Comparison of ENCODE assay signal across 8 cellular contexts in the genomic region with DNA sequence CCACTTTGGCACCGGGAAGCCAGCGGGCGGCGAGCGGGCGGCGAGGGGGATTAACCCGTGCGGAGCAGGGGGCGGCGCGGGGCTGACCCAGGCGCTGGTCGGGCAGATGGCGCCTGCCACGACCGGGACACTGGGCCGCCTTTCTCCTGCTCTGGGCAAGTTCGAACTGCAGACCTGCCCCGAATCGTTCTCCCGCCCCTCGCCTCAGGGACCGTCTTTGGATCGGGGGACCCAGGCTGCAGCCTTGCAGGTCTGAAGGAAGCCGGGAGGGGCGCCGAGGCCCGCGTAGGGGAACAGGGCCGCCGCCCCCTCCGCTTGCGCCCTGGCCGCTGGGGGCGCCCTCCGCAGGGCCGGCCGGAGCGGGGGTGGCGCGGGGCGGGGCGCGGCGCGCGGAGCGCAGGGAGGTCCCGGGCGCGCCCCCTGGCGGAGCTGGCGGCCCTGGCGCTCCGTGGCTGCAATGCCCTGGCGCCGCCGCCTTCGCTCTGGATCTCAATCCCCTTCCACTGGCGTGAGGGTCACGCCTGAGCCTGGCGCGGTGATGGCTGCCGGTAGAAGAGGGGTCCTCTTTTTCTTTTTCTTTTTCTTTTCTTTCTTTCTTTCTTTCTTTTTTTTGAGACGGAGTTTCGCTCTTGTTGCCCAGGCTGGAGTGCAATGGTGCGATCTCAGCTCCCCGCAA. TPM values are rescaled to one million over a fixed set of nuclear protein-coding genes. Genes with fewer than 3 reads are reported as not detected.
DNase-seq lines count a peak whose midpoint lies in the region; ATAC-seq and TF ChIP-seq lines count a peak whose summit lies in the region.

No MANE protein-coding gene starts in this region.

- ATAC-seq in GM19455 (IDR thresholded peaks at IDR 0.05; ENCODE audit: unreplicated experiment) = peak; percentile 54

- DNase-seq in KBM-7 (peak; percentile 81), SK-N-DZ (ENCODE audit: low spot score) (peak; percentile 54), glomerular visceral epithelial cell (ENCODE audit: extremely low spot score) (peak; percentile 89), nucleus accumbens (lab: John Stamatoyannopoulos, UW) (peak in 36 of 56 donors; percentile 8 to 75 (median 37)), superior temporal gyrus (ENCODE audit: extremely low spot score) (peak; percentile 46)
- peak; percentile 83 for DNase-seq in activated naive CD4-positive, alpha-beta T cell treated with Interleukin-2 at 50 U/mL for 16 hours

- in situ Hi-C loops in KBM-7 (cut with MboI; ENCODE audit: low pct_unique_long_range_greater_than_20kb, low sequenced_read_pairs) = loop anchor here (25.0 kb wide), 1 partner anchor 475 kb away; no protein-coding TSS in a partner anchor

- H3K27ac ChIP-seq in C4-2B = peak overlapping the region; percentile 42; the same call in 1 of the 2 replicates

- TF ChIP-seq CTCF in C4-2B (conservative IDR thresholded peaks at IDR 0.05) = peak; percentile 100

RNA-seq across cellular contexts. Expression of a gene that starts 0.4 kb away (rescaled TPM):
- 0.01 TPM in 1 of 2 replicates, not detected in the other for polyA plus RNA-seq in SK-N-DZ (2014; cell fraction: cytosol; rRNA removed)
- polyA plus RNA-seq in SK-N-DZ (2014; cell fraction: nucleus; rRNA removed) = not detected in 2 replicates

Comparison
In these comparisons a context has a peak if more than half of its experiments do, and no peak if none do; other contexts are left out.
1. Peak in every context shown above with its lines: DNase-seq, ATAC-seq and H3K27ac ChIP-seq.
2. DNase-seq: peak in every context shown above with its lines; median percentile 89 in glomerular visceral epithelial cell; 83 in activated naive CD4-positive, alpha-beta T cell treated with Interleukin-2 at 50 U/mL for 16 hours; 81 in KBM-7; 54 in SK-N-DZ; 46 in superior temporal gyrus; 37 in nucleus accumbens.